13 cellular contexts compared by ENCODE assay signal in the genomic region with DNA sequence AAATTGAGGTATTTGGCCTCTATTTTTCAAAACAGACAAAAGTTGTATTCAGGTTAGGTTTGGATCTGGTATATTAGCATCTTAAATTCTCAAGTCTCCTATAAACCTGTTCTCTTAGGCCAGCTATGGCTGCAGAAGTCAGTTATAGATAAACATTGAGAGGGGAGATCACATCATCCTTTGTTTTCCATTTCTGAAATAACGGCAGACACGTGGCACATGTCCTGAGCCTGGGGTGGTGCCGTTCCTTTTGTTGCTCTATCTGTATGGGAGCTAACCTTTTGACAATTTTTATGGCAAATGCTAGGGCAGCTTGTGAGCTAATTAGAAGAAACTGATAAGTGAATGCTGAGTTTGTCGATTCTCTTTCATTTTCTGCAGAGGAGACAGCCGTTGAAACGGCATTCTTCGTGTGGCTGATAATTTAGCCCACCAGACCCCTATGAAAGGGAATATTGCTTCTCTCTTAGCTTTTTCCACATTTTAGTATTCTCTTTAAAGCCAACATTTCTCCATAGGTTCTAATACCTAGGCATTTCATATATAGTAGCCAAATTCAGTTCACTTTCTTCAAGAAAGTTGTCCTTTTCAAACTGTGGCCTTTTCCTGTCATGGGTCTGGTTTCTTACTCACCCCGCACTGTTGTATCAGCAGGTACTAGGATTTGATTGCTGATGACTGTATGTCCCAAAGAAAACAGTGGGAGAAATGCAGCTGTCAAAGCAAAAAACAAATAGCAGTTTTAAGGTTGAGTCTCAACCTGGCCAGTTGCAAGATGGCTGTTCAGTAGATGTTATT.
"Had no signal": no experiment of that assay in that cellular context is flagged by ENCODE, and none has a peak within 500 bp of the region (broad histone marks: within the 10 kb centered on the region; RNA-seq: fewer than 3 reads in every experiment).

No MANE protein-coding gene starts in this region.

- H3K36me3 Mint-ChIP-seq: activated naive CD8-positive, alpha-beta T cell treated with anti-CD3 and anti-CD28 coated beads for 36 hours had no signal

- H3K4me3 ChIP-seq: breast epithelium, gastrocnemius medialis, heart right ventricle, transverse colon had no signal

- H3K27ac Mint-ChIP-seq: activated CD4-positive, alpha-beta memory T cell treated with anti-CD3 and anti-CD28 coated beads, Interleukin-2, amount 10 ng/mL, durations not matched to agents 7 days and 5 days; activated naive CD8-positive, alpha-beta T cell treated with anti-CD3 and anti-CD28 coated beads for 36 hours; activated T-cell treated with anti-CD3 and anti-CD28 coated beads, Interleukin-2, amount 50 U/mL, for 72 hours; stimulated activated naive B cell treated with anti-CD40 and anti-IgM and Interleukin-4, amounts not matched to agents 10 μg/mL and 1 μg/mL and 100 μg/mL, for 72 hours had no signal

- H3K9me3 Mint-ChIP-seq: activated CD4-positive, alpha-beta memory T cell treated with anti-CD3 and anti-CD28 coated beads, Interleukin-2, amount 10 ng/mL, durations not matched to agents 7 days and 5 days; activated naive CD8-positive, alpha-beta T cell treated with anti-CD3 and anti-CD28 coated beads for 36 hours; activated T-cell treated with anti-CD3 and anti-CD28 coated beads, Interleukin-2, amount 50 U/mL, for 72 hours; stimulated activated naive B cell treated with anti-CD40 and anti-IgM and Interleukin-4, amounts not matched to agents 10 μg/mL and 1 μg/mL and 100 μg/mL, for 72 hours had no signal

- H3K27me3 ChIP-seq: breast epithelium, gastrocnemius medialis, heart right ventricle, transverse colon had no signal

- H3K27ac ChIP-seq: breast epithelium, gastrocnemius medialis, heart right ventricle, transverse colon had no signal

- H3K9me3 ChIP-seq: breast epithelium, gastrocnemius medialis, heart right ventricle, transverse colon had no signal

- H3K4me3 Mint-ChIP-seq: activated CD4-positive, alpha-beta memory T cell treated with anti-CD3 and anti-CD28 coated beads, Interleukin-2, amount 10 ng/mL, durations not matched to agents 7 days and 5 days; activated naive CD8-positive, alpha-beta T cell treated with anti-CD3 and anti-CD28 coated beads for 36 hours; activated T-cell treated with anti-CD3 and anti-CD28 coated beads, Interleukin-2, amount 50 U/mL, for 72 hours; stimulated activated naive B cell treated with anti-CD40 and anti-IgM and Interleukin-4, amounts not matched to agents 10 μg/mL and 1 μg/mL and 100 μg/mL, for 72 hours had no signal

- H3K27me3 Mint-ChIP-seq: activated CD4-positive, alpha-beta memory T cell treated with anti-CD3 and anti-CD28 coated beads, Interleukin-2, amount 10 ng/mL, durations not matched to agents 7 days and 5 days; activated naive CD8-positive, alpha-beta T cell treated with anti-CD3 and anti-CD28 coated beads for 36 hours; stimulated activated naive B cell treated with anti-CD40 and anti-IgM and Interleukin-4, amounts not matched to agents 10 μg/mL and 1 μg/mL and 100 μg/mL, for 72 hours had no signal

- ATAC-seq: activated T-cell treated with anti-CD3 and anti-CD28 coated beads, Interleukin-2, amount 50 U/mL, for 72 hours; gastrocnemius medialis; heart right ventricle; right cardiac atrium; stimulated activated naive B cell treated with anti-CD40 and anti-IgM and Interleukin-4, amounts not matched to agents 10 μg/mL and 1 μg/mL and 100 μg/mL, for 72 hours had no signal

- DNase-seq: activated CD4-positive, alpha-beta memory T cell treated with anti-CD3 and anti-CD28 coated beads, Interleukin-2, amount 10 ng/mL, durations not matched to agents 7 days and 5 days; activated gamma-delta T cell treated with Interleukin-2 at 50 U/mL for 16 hours; activated naive CD8-positive, alpha-beta T cell treated with anti-CD3 and anti-CD28 coated beads for 36 hours; activated T-cell treated with anti-CD3 and anti-CD28 coated beads, Interleukin-2, amount 50 U/mL, for 72 hours; gastrocnemius medialis; heart right ventricle; left ventricle myocardium superior; posterior cingulate gyrus; right cardiac atrium; stimulated activated naive B cell treated with anti-CD40 and anti-IgM and Interleukin-4, amounts not matched to agents 10 μg/mL and 1 μg/mL and 100 μg/mL, for 72 hours; substantia nigra; transverse colon had no signal

- H3K36me3 ChIP-seq: breast epithelium, gastrocnemius medialis, heart right ventricle, transverse colon had no signal
